ENCODE assay signal across 25 cellular contexts in genomic region chr1:65495137-65495536, GRCh38.
"Had no signal": no experiment of that assay in that cellular context is flagged by ENCODE, and none has a peak within 500 bp of the region (broad histone marks: within the 10 kb centered on the region; RNA-seq: fewer than 3 reads in every experiment).

No MANE protein-coding gene starts in this region.

- ATAC-seq: activated CD4-positive, CD25-positive, alpha-beta regulatory T cell treated with anti-CD3 and anti-CD28 coated beads, Interleukin-2, amount 50 U/mL, for 24 hours; heart left ventricle; left lung; lower lobe of right lung; naive thymus-derived CD8-positive, alpha-beta T cell; stimulated activated naive B cell treated with anti-CD40 and anti-IgM and Interleukin-4, amounts not matched to agents 10 μg/mL and 1 μg/mL and 100 μg/mL, for 72 hours; upper lobe of right lung had no signal

- H3K36me3 ChIP-seq: breast epithelium, esophagus muscularis mucosa, heart left ventricle, left lung, lower lobe of right lung, right atrium auricular region, stomach, thyroid gland, upper lobe of right lung had no signal

- H3K27me3 ChIP-seq: breast epithelium, esophagus muscularis mucosa, heart left ventricle, left lung, right atrium auricular region, stomach, thyroid gland, upper lobe of right lung had no signal

- H3K9ac ChIP-seq: parathyroid adenoma had no signal

- H3K9me3 ChIP-seq: breast epithelium, esophagus muscularis mucosa, heart left ventricle, left lung, lower lobe of right lung, right atrium auricular region, stomach, thyroid gland, upper lobe of right lung had no signal

- H3K4me1 ChIP-seq: breast epithelium, left lung, parathyroid adenoma, right atrium auricular region, thyroid gland had no signal

- H3K27ac ChIP-seq: breast epithelium, esophagus muscularis mucosa, heart left ventricle, left lung, lower lobe of right lung, parathyroid adenoma, right atrium auricular region, thyroid gland, upper lobe of right lung had no signal

- H3K4me3 ChIP-seq: breast epithelium, esophagus muscularis mucosa, heart left ventricle, left lung, lower lobe of right lung, right atrium auricular region, stomach, thyroid gland, upper lobe of right lung had no signal

- DNase-seq: activated CD4-positive, alpha-beta T cell treated with anti-CD3 and anti-CD28 coated beads for 48 hours; activated CD4-positive, alpha-beta T cell treated with anti-CD3 and anti-CD28 coated beads, Interleukin-2, amount 50 U/mL, for 48 hours; activated CD8-positive, alpha-beta memory T cell treated with anti-CD3 and anti-CD28 coated beads for 24 hours; activated gamma-delta T cell; activated naive CD4-positive, alpha-beta T cell treated with anti-CD3 and anti-CD28 coated beads, Interleukin-2, amount 10 ng/mL, durations not matched to agents 7 days and 5 days; activated naive CD8-positive, alpha-beta T cell treated with anti-CD3 and anti-CD28 coated beads, Interleukin-2, amount 10 ng/mL, durations not matched to agents 7 days and 5 days; amniotic stem cell; central memory CD4-positive, alpha-beta T cell; heart left ventricle; left lung; lower lobe of right lung; mesenchymal stem cell; naive thymus-derived CD8-positive, alpha-beta T cell; nucleus accumbens; stimulated activated CD4-positive, alpha-beta T cell treated with anti-CD3 and anti-CD28 coated beads, Interleukin-15, amount 100 ng/mL, for 24 hours; stimulated activated CD4-positive, alpha-beta T cell treated with anti-CD3 and anti-CD28 coated beads, Interleukin-2, amount 100 ng/mL, for 24 hours; stimulated activated naive B cell treated with anti-CD40 and anti-IgM and Interleukin-4, amounts not matched to agents 10 μg/mL and 1 μg/mL and 100 μg/mL, for 72 hours; stomach; thyroid gland; upper lobe of right lung had no signal
